ENCODE assay signal across 1 cellular context in the genomic region with DNA sequence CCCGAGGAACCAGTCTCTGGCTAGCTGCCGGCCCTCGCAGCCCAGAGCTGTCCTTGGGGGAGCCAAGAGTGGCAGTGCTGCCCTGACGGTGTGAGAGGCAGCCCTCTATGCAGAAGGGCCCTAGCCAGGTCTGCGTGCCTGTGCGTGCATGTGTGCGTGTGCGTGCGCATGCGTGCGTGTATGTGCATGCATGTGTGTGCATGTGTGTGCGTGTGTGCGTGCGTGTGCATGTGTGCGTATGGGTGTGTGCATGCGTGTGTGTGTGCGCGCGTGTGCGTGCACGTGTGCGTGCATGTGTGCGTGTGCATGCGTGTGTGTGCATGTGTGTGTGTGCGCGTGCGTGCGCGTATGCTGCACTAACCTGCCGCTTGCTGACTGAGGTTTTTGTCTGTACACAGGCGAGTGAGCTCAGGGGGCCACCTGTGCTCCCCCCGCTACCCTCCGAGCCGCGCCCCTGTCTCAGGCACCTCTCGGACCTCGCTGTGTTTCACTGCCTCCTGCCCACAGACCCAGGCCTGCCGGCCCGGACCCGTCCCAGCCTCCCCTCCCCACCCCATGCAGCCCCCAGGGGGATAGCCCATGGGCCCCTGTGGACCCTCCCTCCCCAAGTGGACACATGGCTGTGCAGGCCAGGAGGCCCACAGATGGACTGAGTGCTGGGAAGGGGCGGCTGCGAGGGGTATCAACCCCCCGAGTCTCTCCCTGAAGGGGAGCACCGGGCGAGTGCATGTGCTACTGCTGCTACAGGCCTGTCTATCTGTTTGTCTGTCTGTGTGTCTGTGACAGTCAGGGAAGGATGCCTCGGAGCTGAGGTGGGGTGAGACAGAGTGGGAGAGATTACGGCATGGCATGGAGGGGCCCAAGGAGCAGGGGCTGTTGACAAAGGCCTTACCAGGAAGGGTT.
TF ChIP-seq lines count a peak whose summit lies in the region.

No MANE protein-coding gene starts in this region.

TF ChIP-seq in HepG2, 621 proteins besides CTCF, POLR2A, EP300 and RAD21:
- no peak for TF ChIP-seq ATM (IDR thresholded peaks at IDR 0.05; ENCODE audit: borderline replicate concordance)
- TF ChIP-seq GATAD1 (CRISPR knock-in tag; IDR thresholded peaks at IDR 0.05) = no peak
- TF ChIP-seq, protein P1, sequence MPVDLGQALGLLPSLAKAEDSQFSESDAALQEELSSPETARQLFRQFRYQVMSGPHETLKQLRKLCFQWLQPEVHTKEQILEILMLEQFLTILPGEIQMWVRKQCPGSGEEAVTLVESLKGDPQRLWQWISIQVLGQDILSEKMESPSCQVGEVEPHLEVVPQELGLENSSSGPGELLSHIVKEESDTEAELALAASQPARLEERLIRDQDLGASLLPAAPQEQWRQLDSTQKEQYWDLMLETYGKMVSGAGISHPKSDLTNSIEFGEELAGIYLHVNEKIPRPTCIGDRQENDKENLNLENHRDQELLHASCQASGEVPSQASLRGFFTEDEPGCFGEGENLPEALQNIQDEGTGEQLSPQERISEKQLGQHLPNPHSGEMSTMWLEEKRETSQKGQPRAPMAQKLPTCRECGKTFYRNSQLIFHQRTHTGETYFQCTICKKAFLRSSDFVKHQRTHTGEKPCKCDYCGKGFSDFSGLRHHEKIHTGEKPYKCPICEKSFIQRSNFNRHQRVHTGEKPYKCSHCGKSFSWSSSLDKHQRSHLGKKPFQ (CRISPR knock-in tag; IDR thresholded peaks at IDR 0.05; ENCODE audit: insufficient replicate concordance) = no peak
- TF ChIP-seq, protein P2, sequence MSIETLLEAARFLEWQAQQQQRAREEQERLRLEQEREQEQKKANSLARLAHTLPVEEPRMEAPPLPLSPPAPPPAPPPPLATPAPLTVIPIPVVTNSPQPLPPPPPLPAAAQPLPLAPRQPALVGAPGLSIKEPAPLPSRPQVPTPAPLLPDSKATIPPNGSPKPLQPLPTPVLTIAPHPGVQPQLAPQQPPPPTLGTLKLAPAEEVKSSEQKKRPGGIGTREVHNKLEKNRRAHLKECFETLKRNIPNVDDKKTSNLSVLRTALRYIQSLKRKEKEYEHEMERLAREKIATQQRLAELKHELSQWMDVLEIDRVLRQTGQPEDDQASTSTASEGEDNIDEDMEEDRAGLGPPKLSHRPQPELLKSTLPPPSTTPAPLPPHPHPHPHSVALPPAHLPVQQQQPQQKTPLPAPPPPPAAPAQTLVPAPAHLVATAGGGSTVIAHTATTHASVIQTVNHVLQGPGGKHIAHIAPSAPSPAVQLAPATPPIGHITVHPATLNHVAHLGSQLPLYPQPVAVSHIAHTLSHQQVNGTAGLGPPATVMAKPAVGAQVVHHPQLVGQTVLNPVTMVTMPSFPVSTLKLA (IDR thresholded peaks at IDR 0.05) = peak; percentile 52; the same call in 1 of the 2 replicates
- TF ChIP-seq, protein P3, sequence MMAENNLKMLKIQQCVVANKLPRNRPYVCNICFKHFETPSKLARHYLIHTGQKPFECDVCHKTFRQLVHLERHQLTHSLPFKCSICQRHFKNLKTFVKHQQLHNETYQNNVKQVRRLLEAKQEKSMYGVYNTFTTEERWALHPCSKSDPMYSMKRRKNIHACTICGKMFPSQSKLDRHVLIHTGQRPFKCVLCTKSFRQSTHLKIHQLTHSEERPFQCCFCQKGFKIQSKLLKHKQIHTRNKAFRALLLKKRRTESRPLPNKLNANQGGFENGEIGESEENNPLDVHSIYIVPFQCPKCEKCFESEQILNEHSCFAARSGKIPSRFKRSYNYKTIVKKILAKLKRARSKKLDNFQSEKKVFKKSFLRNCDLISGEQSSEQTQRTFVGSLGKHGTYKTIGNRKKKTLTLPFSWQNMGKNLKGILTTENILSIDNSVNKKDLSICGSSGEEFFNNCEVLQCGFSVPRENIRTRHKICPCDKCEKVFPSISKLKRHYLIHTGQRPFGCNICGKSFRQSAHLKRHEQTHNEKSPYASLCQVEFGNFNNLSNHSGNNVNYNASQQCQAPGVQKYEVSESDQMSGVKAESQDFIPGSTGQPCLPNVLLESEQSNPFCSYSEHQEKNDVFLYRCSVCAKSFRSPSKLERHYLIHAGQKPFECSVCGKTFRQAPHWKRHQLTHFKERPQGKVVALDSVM (CRISPR knock-in tag; IDR thresholded peaks at IDR 0.05) = no peak
TF ChIP-seq in HepG2: peak in this region for 1.
